23 cellular contexts compared by ENCODE assay signal in the genomic region with DNA sequence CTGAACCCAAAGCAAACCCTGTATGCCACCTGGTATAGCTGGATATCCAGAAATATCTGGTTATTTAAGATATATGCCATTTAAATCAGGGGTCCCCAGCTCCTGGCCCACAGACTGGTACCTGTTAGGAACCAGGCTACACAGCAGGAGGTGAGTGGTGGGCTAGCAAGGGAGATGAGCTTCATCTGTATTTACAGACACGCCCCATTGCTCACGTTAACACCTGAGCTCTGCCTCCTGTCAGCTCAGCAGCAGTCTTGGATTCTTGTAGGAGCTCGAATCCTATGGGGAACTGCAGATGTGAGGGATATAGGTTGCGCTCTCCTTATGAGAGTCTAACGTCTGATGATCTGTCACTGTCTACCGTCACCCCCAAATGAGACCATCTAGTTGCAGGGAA.
"Had no signal": no experiment of that assay in that cellular context is flagged by ENCODE, and none has a peak within 500 bp of the region (broad histone marks: within the 10 kb centered on the region; RNA-seq: fewer than 3 reads in every experiment).

No MANE protein-coding gene starts in this region.

- ATAC-seq: effector memory CD8-positive, alpha-beta T cell; left colon; left ventricle myocardium superior; lower lobe of right lung; naive thymus-derived CD8-positive, alpha-beta T cell; right lobe of liver; stimulated activated naive B cell treated with anti-CD40 and anti-IgM and Interleukin-4, amounts not matched to agents 10 μg/mL and 1 μg/mL and 100 μg/mL, for 72 hours; upper lobe of right lung had no signal

- H3K27me3 ChIP-seq: ovary, right lobe of liver, transverse colon, upper lobe of right lung, uterus had no signal

- FAIRE-seq: frontal cortex, small intestine had no signal

- H3K9me3 ChIP-seq: lower lobe of right lung, ovary, right lobe of liver, thoracic aorta, transverse colon, upper lobe of right lung, uterus had no signal

- H3K27ac Mint-ChIP-seq: effector memory CD8-positive, alpha-beta T cell; immature natural killer cell; naive thymus-derived CD8-positive, alpha-beta T cell; stimulated activated naive B cell treated with anti-CD40 and anti-IgM and Interleukin-4, amounts not matched to agents 10 μg/mL and 1 μg/mL and 100 μg/mL, for 72 hours; stimulated activated naive CD8-positive, alpha-beta T cell treated with anti-CD3 and anti-CD28 coated beads, Interleukin-15, Interleukin-2, amounts not matched to agents 100 ng/mL and 50 ng/mL, for 24 hours had no signal

- H3K36me3 Mint-ChIP-seq: immature natural killer cell; naive thymus-derived CD8-positive, alpha-beta T cell had no signal

- H3K4me1 ChIP-seq: lower lobe of right lung, right lobe of liver, transverse colon, upper lobe of right lung, uterus had no signal

- H3K4me3 Mint-ChIP-seq: effector memory CD8-positive, alpha-beta T cell; immature natural killer cell; naive thymus-derived CD8-positive, alpha-beta T cell; stimulated activated naive B cell treated with anti-CD40 and anti-IgM and Interleukin-4, amounts not matched to agents 10 μg/mL and 1 μg/mL and 100 μg/mL, for 72 hours; stimulated activated naive CD8-positive, alpha-beta T cell treated with anti-CD3 and anti-CD28 coated beads, Interleukin-15, Interleukin-2, amounts not matched to agents 100 ng/mL and 50 ng/mL, for 24 hours had no signal

- H3K27me3 Mint-ChIP-seq: effector memory CD8-positive, alpha-beta T cell; naive thymus-derived CD8-positive, alpha-beta T cell; stimulated activated naive B cell treated with anti-CD40 and anti-IgM and Interleukin-4, amounts not matched to agents 10 μg/mL and 1 μg/mL and 100 μg/mL, for 72 hours; stimulated activated naive CD8-positive, alpha-beta T cell treated with anti-CD3 and anti-CD28 coated beads, Interleukin-15, Interleukin-2, amounts not matched to agents 100 ng/mL and 50 ng/mL, for 24 hours had no signal

- H3K9me3 Mint-ChIP-seq: effector memory CD8-positive, alpha-beta T cell; stimulated activated naive CD8-positive, alpha-beta T cell treated with anti-CD3 and anti-CD28 coated beads, Interleukin-15, Interleukin-2, amounts not matched to agents 100 ng/mL and 50 ng/mL, for 24 hours had no signal

- H3K4me3 ChIP-seq: lower lobe of right lung, ovary, right lobe of liver, thoracic aorta, transverse colon, upper lobe of right lung, uterus had no signal

- H3K4me1 Mint-ChIP-seq: immature natural killer cell; naive thymus-derived CD8-positive, alpha-beta T cell; stimulated activated naive B cell treated with anti-CD40 and anti-IgM and Interleukin-4, amounts not matched to agents 10 μg/mL and 1 μg/mL and 100 μg/mL, for 72 hours had no signal

- H3K27ac ChIP-seq: lower lobe of right lung, ovary, right lobe of liver, thoracic aorta, transverse colon, upper lobe of right lung, uterus had no signal

- H3K36me3 ChIP-seq: lower lobe of right lung, ovary, right lobe of liver, thoracic aorta, transverse colon, upper lobe of right lung, uterus had no signal

- DNase-seq: cortex of kidney; effector memory CD8-positive, alpha-beta T cell; hypothalamus; immature natural killer cell; islet precursor cell; kidney glomerular epithelial cell; left colon; left ventricle myocardium superior; lower lobe of right lung; naive thymus-derived CD8-positive, alpha-beta T cell; occipital lobe; ovary; right lobe of liver; small intestine; stimulated activated CD4-positive, alpha-beta T cell treated with anti-CD3 and anti-CD28 coated beads, Interleukin-15, amount 100 ng/mL, for 24 hours; stimulated activated CD4-positive, alpha-beta T cell treated with anti-CD3 and anti-CD28 coated beads, Interleukin-2, amount 100 ng/mL, for 48 hours; stimulated activated naive B cell treated with anti-CD40 and anti-IgM and Interleukin-4, amounts not matched to agents 10 μg/mL and 1 μg/mL and 100 μg/mL, for 72 hours; transverse colon; upper lobe of right lung; uterus had no signal
